16 cellular contexts compared by ENCODE assay signal in genomic region chr1:119959268-119959667, GRCh38.
DNase-seq lines count a peak whose midpoint lies in the region; ATAC-seq and TF ChIP-seq lines count a peak whose summit lies in the region.
"Had no signal": no experiment of that assay in that cellular context is flagged by ENCODE, and none has a peak within 500 bp of the region (broad histone marks: within the 10 kb centered on the region; RNA-seq: fewer than 3 reads in every experiment).

No MANE protein-coding gene starts in this region.

- intact Hi-C loops in activated CD4-positive, alpha-beta T cell treated with anti-CD3 and anti-CD28 coated beads, Interleukin-2, amount 10 ng/mL, durations not matched to agents 24 days and 14 days (cut with micrococcal nuclease), result no loop called here
- intact Hi-C loops in activated CD4-positive, alpha-beta T cell treated with anti-CD3 and anti-CD28 coated beads for 36 hours (cut with DNase I, micrococcal nuclease), result loop anchor here in 1 of 2 experiments (5.0 kb wide), 1 partner anchor 87 kb away; no protein-coding TSS in a partner anchor
- intact Hi-C loops in thyroid gland (cut with DNase I), result no loop called here

- ATAC-seq in activated CD4-positive, alpha-beta T cell treated with anti-CD3 and anti-CD28 coated beads for 36 hours, result no peak
- no peak for ATAC-seq in HG02588 (IDR thresholded peaks at IDR 0.05; ENCODE audit: unreplicated experiment)
- ATAC-seq: GM12878 had no signal

- peak; percentile 12 for DNase-seq in activated CD4-positive, alpha-beta T cell treated with anti-CD3 and anti-CD28 coated beads, Interleukin-2, amount 10 ng/mL, durations not matched to agents 24 days and 14 days
- DNase-seq in activated CD4-positive, alpha-beta T cell treated with anti-CD3 and anti-CD28 coated beads for 36 hours, result no peak
- DNase-seq in coronary artery (ENCODE audit: low spot score) (no peak), thyroid gland (no peak), endothelial cell (ENCODE audit: low spot score) (no peak), dedifferentiated amniotic fluid mesenchymal stem cell (ENCODE audit: extremely low spot score) (no peak)
- DNase-seq: AML-193; C1 segment of cervical spinal cord; CD4-positive, alpha-beta T cell; DMS79; GM23248; H7 had no signal

- peaks cover 49% of the 10 kb centered on the region for H3K36me3 Mint-ChIP-seq in activated CD4-positive, alpha-beta T cell treated with anti-CD3 and anti-CD28 coated beads, Interleukin-2, amount 10 ng/mL, durations not matched to agents 24 days and 14 days (ENCODE audit: low read depth)
- H3K36me3 Mint-ChIP-seq in activated CD4-positive, alpha-beta T cell treated with anti-CD3 and anti-CD28 coated beads for 36 hours (ENCODE audit: low read depth), result peaks cover 16% of the 10 kb centered on the region
- H3K36me3 Mint-ChIP-seq in nephron (ENCODE audit: low read depth), result peaks cover 69% of the 10 kb centered on the region
- peaks cover 6% of the 10 kb centered on the region for H3K36me3 Mint-ChIP-seq in endothelial cell (ENCODE audit: low read depth, unreplicated experiment)

- no peaks in the 10 kb centered on the region for H3K9me3 ChIP-seq in thyroid gland

- H3K36me3 ChIP-seq in thyroid gland, result no peaks in the 10 kb centered on the region

- no peaks in the 10 kb centered on the region for H3K27me3 ChIP-seq in thyroid gland

- POLR2A ChIA-PET in activated CD4-positive, alpha-beta T cell treated with anti-CD3 and anti-CD28 coated beads for 36 hours (lab: Charles Lee), result no interaction called here

- CTCF ChIA-PET in activated CD4-positive, alpha-beta T cell treated with anti-CD3 and anti-CD28 coated beads for 36 hours (lab: Charles Lee), result interaction anchor here (1.0 kb wide), 1 partner anchor 8 kb away, joined by 3 read pairs; no protein-coding TSS in a partner anchor

- TF ChIP-seq POLR2A in thyroid gland (IDR thresholded peaks at IDR 0.05), result no peak

- H3K4me3 Mint-ChIP-seq in activated CD4-positive, alpha-beta T cell treated with anti-CD3 and anti-CD28 coated beads, Interleukin-2, amount 10 ng/mL, durations not matched to agents 24 days and 14 days, result no peak overlapping the region
- H3K4me3 Mint-ChIP-seq in activated CD4-positive, alpha-beta T cell treated with anti-CD3 and anti-CD28 coated beads for 36 hours, result no peak overlapping the region
- H3K4me3 Mint-ChIP-seq in nephron, result no peak overlapping the region
- H3K4me3 Mint-ChIP-seq in endothelial cell (ENCODE audit: unreplicated experiment), result no peak overlapping the region
- H3K4me3 Mint-ChIP-seq: CD4-positive, alpha-beta T cell had no signal

- H3K4me1 Mint-ChIP-seq in activated CD4-positive, alpha-beta T cell treated with anti-CD3 and anti-CD28 coated beads, Interleukin-2, amount 10 ng/mL, durations not matched to agents 24 days and 14 days, result peaks cover 15% of the 10 kb centered on the region
- peaks cover 3% of the 10 kb centered on the region for H3K4me1 Mint-ChIP-seq in activated CD4-positive, alpha-beta T cell treated with anti-CD3 and anti-CD28 coated beads for 36 hours
- H3K4me1 Mint-ChIP-seq in nephron (peaks cover 37% of the 10 kb centered on the region), endothelial cell (ENCODE audit: unreplicated experiment) (peaks cover 6% of the 10 kb centered on the region)

- H3K9me3 Mint-ChIP-seq in activated CD4-positive, alpha-beta T cell treated with anti-CD3 and anti-CD28 coated beads, Interleukin-2, amount 10 ng/mL, durations not matched to agents 24 days and 14 days, result no peaks in the 10 kb centered on the region
- no peaks in the 10 kb centered on the region for H3K9me3 Mint-ChIP-seq in activated CD4-positive, alpha-beta T cell treated with anti-CD3 and anti-CD28 coated beads for 36 hours (ENCODE audit: low read depth)
- H3K9me3 Mint-ChIP-seq in nephron (no peaks in the 10 kb centered on the region), endothelial cell (ENCODE audit: unreplicated experiment) (no peaks in the 10 kb centered on the region)
- H3K9me3 Mint-ChIP-seq: CD4-positive, alpha-beta T cell had no signal

- H3K27ac ChIP-seq in coronary artery (peak overlapping the region; percentile 14 to 75), thyroid gland (peak overlapping the region in 2 of 3 donors; percentile 8 to 72)
- H3K27ac ChIP-seq: 22Rv1, GM23248 had no signal

- no peaks in the 10 kb centered on the region for H3K27me3 Mint-ChIP-seq in activated CD4-positive, alpha-beta T cell treated with anti-CD3 and anti-CD28 coated beads, Interleukin-2, amount 10 ng/mL, durations not matched to agents 24 days and 14 days
- no peaks in the 10 kb centered on the region for H3K27me3 Mint-ChIP-seq in activated CD4-positive, alpha-beta T cell treated with anti-CD3 and anti-CD28 coated beads for 36 hours
- no peaks in the 10 kb centered on the region for H3K27me3 Mint-ChIP-seq in nephron (ENCODE audit: low read depth)
- H3K27me3 Mint-ChIP-seq in endothelial cell (ENCODE audit: unreplicated experiment), result peaks cover 2% of the 10 kb centered on the region
- H3K27me3 Mint-ChIP-seq: CD4-positive, alpha-beta T cell had no signal

- TF ChIP-seq CTCF in coronary artery (IDR thresholded peaks at IDR 0.05), result no peak
- TF ChIP-seq CTCF in nephron (IDR thresholded peaks at IDR 0.05; ENCODE audit: unreplicated experiment in 3 of 3), result no peak
- no peak for TF ChIP-seq CTCF in thyroid gland (IDR thresholded peaks at IDR 0.05)
- no peak for TF ChIP-seq CTCF in endothelial cell (IDR thresholded peaks at IDR 0.05; ENCODE audit: unreplicated experiment)

- H3K4me1 ChIP-seq in thyroid gland, result peaks cover 72 to 86% of the 10 kb centered on the region in 2 donors

- no peak overlapping the region for H3K27ac Mint-ChIP-seq in activated CD4-positive, alpha-beta T cell treated with anti-CD3 and anti-CD28 coated beads, Interleukin-2, amount 10 ng/mL, durations not matched to agents 24 days and 14 days
- no peak overlapping the region for H3K27ac Mint-ChIP-seq in activated CD4-positive, alpha-beta T cell treated with anti-CD3 and anti-CD28 coated beads for 36 hours
- H3K27ac Mint-ChIP-seq in nephron (peak overlapping the region; percentile 1 to 20 (median 4)), endothelial cell (ENCODE audit: unreplicated experiment) (no peak overlapping the region)
- H3K27ac Mint-ChIP-seq: CD4-positive, alpha-beta T cell had no signal

- H3K4me3 ChIP-seq in coronary artery, result no peak overlapping the region
- no peak overlapping the region for H3K4me3 ChIP-seq in thyroid gland (replicated peaks in 1 of 3)
- H3K4me3 ChIP-seq: GM12878, GM23248 had no signal

- WGBS in thyroid gland, 2 donors, result 88 to 96% methylated on average over 4 of the region's 4 CpGs

Comparison
In these comparisons a context has a peak if more than half of its experiments do, and no peak if none do; other contexts are left out.
1. H3K27ac Mint-ChIP-seq: peak in nephron (3 of 3); none in activated CD4-positive, alpha-beta T cell treated with anti-CD3 and anti-CD28 coated beads, Interleukin-2, amount 10 ng/mL, durations not matched to agents 24 days and 14 days (single experiment), activated CD4-positive, alpha-beta T cell treated with anti-CD3 and anti-CD28 coated beads for 36 hours (single experiment) and endothelial cell (single experiment).